Comparison of ENCODE assay signal across 12 cellular contexts in genomic region chr7:96663457-96663856, GRCh38. TPM values are rescaled to one million over a fixed set of nuclear protein-coding genes. Genes with fewer than 3 reads are reported as not detected.
DNase-seq lines count a peak whose midpoint lies in the region; ATAC-seq and TF ChIP-seq lines count a peak whose summit lies in the region.
"Had no signal": no experiment of that assay in that cellular context is flagged by ENCODE, and none has a peak within 500 bp of the region (broad histone marks: within the 10 kb centered on the region; RNA-seq: fewer than 3 reads in every experiment).

No MANE protein-coding gene starts in this region.

- no peak overlapping the region for H3K9ac ChIP-seq in mesendoderm (ENCODE audit: low read length)

- no peak for DNase-seq in memory B cell (ENCODE audit: low spot score in 2 of 2)
- DNase-seq in mesendoderm, result no peak
- DNase-seq in DMS53 (lab: John Stamatoyannopoulos, UW), result no peak
- DNase-seq in NCI-H446 (lab: John Stamatoyannopoulos, UW), result no peak
- DNase-seq in chondrocyte (ENCODE audit: low spot score), result no peak
- DNase-seq: activated B cell treated with CpG ODN at 0.5 μM for 24 hours, anterior cingulate cortex, lower lobe of right lung, substantia nigra had no signal

- no peak overlapping the region for H3K23ac ChIP-seq in mesendoderm (ENCODE audit: low read length)

- no peaks in the 10 kb centered on the region for H3K27me3 ChIP-seq in mesendoderm (ENCODE audit: insufficient read depth, low read length, poor library complexity)

- ATAC-seq in GM18909 (IDR thresholded peaks at IDR 0.05; ENCODE audit: poor library complexity, unreplicated experiment) (peak; percentile 98), GM21737 (IDR thresholded peaks at IDR 0.05; ENCODE audit: unreplicated experiment) (peak; percentile 97), HG03460 (IDR thresholded peaks at IDR 0.05; ENCODE audit: unreplicated experiment) (peak; percentile 91), memory B cell (ENCODE audit: low read depth) (peak; percentile 46)
- ATAC-seq: lower lobe of right lung had no signal

- no CpG with 5 or more reads among the region's 2 CpGs for WGBS in mesendoderm (ENCODE audit: extremely low coverage, insufficient coverage, low lambda C conversion rate)

- no peaks in the 10 kb centered on the region for H3K4me1 ChIP-seq in mesendoderm (ENCODE audit: control insufficient read depth, low read depth, low read length)
- H3K4me1 ChIP-seq: lower lobe of right lung had no signal

- no peaks in the 10 kb centered on the region for H3K79me2 ChIP-seq in mesendoderm (ENCODE audit: control insufficient read depth, insufficient read depth, low read length)

- H3K56ac ChIP-seq in mesendoderm (ENCODE audit: low read length), result no peak overlapping the region

- H3K4me2 ChIP-seq in mesendoderm (ENCODE audit: low read length), result no peak overlapping the region

- no peaks in the 10 kb centered on the region for H3K27me3 Mint-ChIP-seq in memory B cell
- H3K27me3 Mint-ChIP-seq in chondrocyte (ENCODE audit: low read depth), result no peaks in the 10 kb centered on the region
- H3K27me3 Mint-ChIP-seq: activated B cell treated with CpG ODN at 0.5 μM for 24 hours had no signal

- H3K36me3 ChIP-seq in mesendoderm (ENCODE audit: control insufficient read depth, insufficient read depth, low read length), result no peaks in the 10 kb centered on the region
- H3K36me3 ChIP-seq: lower lobe of right lung had no signal

- no peaks in the 10 kb centered on the region for H3K79me1 ChIP-seq in mesendoderm (ENCODE audit: low read length)

- H3K36me3 Mint-ChIP-seq in memory B cell (peaks cover 10% of the 10 kb centered on the region), chondrocyte (ENCODE audit: low read depth) (peaks cover 7% of the 10 kb centered on the region)

- no peak overlapping the region for H4K8ac ChIP-seq in mesendoderm (ENCODE audit: low read depth, low read length)

- no peak overlapping the region for H3K4ac ChIP-seq in mesendoderm (ENCODE audit: low read depth, low read length)

- H3K4me3 ChIP-seq in mesendoderm (ENCODE audit: low read length), result no peak overlapping the region
- H3K4me3 ChIP-seq: lower lobe of right lung had no signal

- H3K4me1 Mint-ChIP-seq in memory B cell (peaks cover 7% of the 10 kb centered on the region), chondrocyte (ENCODE audit: low read depth) (no peaks in the 10 kb centered on the region)

- no peak overlapping the region for H2BK15ac ChIP-seq in mesendoderm (replicated peaks; ENCODE audit: low read depth)

- no peak overlapping the region for H2BK120ac ChIP-seq in mesendoderm (ENCODE audit: low read depth, low read length)

- no peak for TF ChIP-seq CTCF in chondrocyte (IDR thresholded peaks at IDR 0.05)

- no peak overlapping the region for H3K18ac ChIP-seq in mesendoderm (ENCODE audit: low read length)

- no peak overlapping the region for H4K5ac ChIP-seq in mesendoderm (ENCODE audit: low read length)

- H3K9me3 Mint-ChIP-seq in memory B cell (no peaks in the 10 kb centered on the region), chondrocyte (ENCODE audit: low read depth) (no peaks in the 10 kb centered on the region)
- H3K9me3 Mint-ChIP-seq: activated B cell treated with CpG ODN at 0.5 μM for 24 hours had no signal

- H3K27ac ChIP-seq in mesendoderm (ENCODE audit: low read depth, low read length), result no peak overlapping the region
- H3K27ac ChIP-seq: lower lobe of right lung had no signal

- H2BK5ac ChIP-seq in mesendoderm (ENCODE audit: low read length), result no peak overlapping the region

- peak overlapping the region; percentile 21 for H3K27ac Mint-ChIP-seq in memory B cell
- H3K27ac Mint-ChIP-seq in chondrocyte (ENCODE audit: unreplicated experiment), result no peak overlapping the region
- H3K27ac Mint-ChIP-seq: activated B cell treated with CpG ODN at 0.5 μM for 24 hours had no signal

- H3K4me3 Mint-ChIP-seq in memory B cell (no peak overlapping the region), chondrocyte (ENCODE audit: unreplicated experiment) (no peak overlapping the region)
- H3K4me3 Mint-ChIP-seq: activated B cell treated with CpG ODN at 0.5 μM for 24 hours had no signal

- no peak overlapping the region for H2AK5ac ChIP-seq in mesendoderm (ENCODE audit: low read length)

RNA-seq across cellular contexts. Expression of gene SEM1, which starts 46.2 kb away (rescaled TPM):
- polyA plus RNA-seq in mesendoderm (2013, experiment 1 of 2), result 148 TPM
- 152 TPM for polyA plus RNA-seq in mesendoderm (2013, experiment 2 of 2)
- 33.3 to 58.8 TPM (median 35.9 TPM) in 3 replicates for total RNA-seq in chondrocyte

Comparison
In these comparisons a context has a peak if more than half of its experiments do, and no peak if none do; other contexts are left out.
1. ATAC-seq: peak in every context shown above with its lines; median percentile 98 in GM18909; 97 in GM21737; 91 in HG03460; 46 in memory B cell.